In the genomic region with DNA sequence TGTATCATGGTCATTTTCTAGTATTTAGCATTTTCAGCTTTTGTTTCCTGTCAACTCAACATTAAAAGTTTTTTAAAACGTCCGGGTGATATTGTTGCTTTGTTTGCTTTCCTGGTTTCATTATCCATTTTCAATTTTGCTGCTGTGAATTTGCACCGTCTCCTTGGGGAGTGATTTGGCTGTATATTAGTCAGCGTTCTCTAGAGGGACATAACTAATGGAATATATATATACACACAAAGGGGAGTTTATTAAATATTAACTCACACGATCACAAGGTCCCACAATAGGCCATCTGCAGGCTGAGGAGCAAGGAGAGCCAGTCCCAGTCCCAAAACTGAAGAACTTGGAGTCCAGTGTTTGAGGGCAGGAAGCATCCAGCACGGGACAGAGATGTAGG, we compare ENCODE assay signal across 12 cellular contexts. TPM values are rescaled to one million over a fixed set of nuclear protein-coding genes. Genes with fewer than 3 reads are reported as not detected.
DNase-seq lines count a peak whose midpoint lies in the region; ATAC-seq, FAIRE-seq and TF ChIP-seq lines count a peak whose summit lies in the region.
"Not testable (repeated sequence)": the region's sequence is repeated elsewhere in the genome, so short reads cannot be mapped to it uniquely, and the experiment has no call there.
"Had no signal": no experiment of that assay in that cellular context is flagged by ENCODE, and none has a peak within 500 bp of the region (broad histone marks: within the 10 kb centered on the region; RNA-seq: fewer than 3 reads in every experiment).

No MANE protein-coding gene starts in this region.

- not testable (repeated sequence) for ATAC-seq in activated CD8-positive, alpha-beta T cell treated with anti-CD3 and anti-CD28 coated beads for 36 hours; central memory CD8-positive, alpha-beta T cell (replicated peaks; ENCODE audit: extremely low read depth, poor library complexity, severe bottlenecking); upper lobe of right lung
- peak; percentile 27 for ATAC-seq in HepG2

- CTCF ChIA-PET in activated CD8-positive, alpha-beta T cell treated with anti-CD3 and anti-CD28 coated beads for 36 hours (lab: Charles Lee); endothelial cell of umbilical vein (lab: Charles Lee); HepG2 (lab: Yijun Ruan, JAX; ENCODE audit: low intra/inter-chr PET ratio, low total read pairs): not testable (repeated sequence)

- not testable (repeated sequence) for H3K9ac ChIP-seq in endothelial cell of umbilical vein (replicated peaks; ENCODE audit: extremely low read depth, insufficient read depth, low read length); HepG2 (ENCODE audit: insufficient read depth, low read depth, low read length)

- H3K27ac ChIP-seq in ACC112 (ENCODE audit: low read depth, low read length) (peak overlapping the region; percentile 76), endothelial cell of umbilical vein (ENCODE audit: insufficient read depth, low read depth, low read length) (peak overlapping the region; percentile 56), small intestine (ENCODE audit: low read depth in 1 of 2, low read length in 1 of 2) (peak overlapping the region in 1 of 2 donors; percentile 27)
- H3K27ac ChIP-seq in HepG2 (ENCODE audit: extremely low read length, insufficient read depth, low read length); upper lobe of right lung: not testable (repeated sequence)

- not testable (repeated sequence) for H4K20me1 ChIP-seq in endothelial cell of umbilical vein (replicated peaks; ENCODE audit: control insufficient read depth, extremely low read depth, insufficient read depth, low read length); HepG2 (ENCODE audit: insufficient read depth, low read length)

- not testable (repeated sequence) for DNase-seq in activated CD8-positive, alpha-beta T cell treated with anti-CD3 and anti-CD28 coated beads for 36 hours; central memory CD8-positive, alpha-beta T cell (ENCODE audit: low spot score in 2 of 2); HepG2 (ENCODE audit: low spot score)
- DNase-seq in endothelial cell of umbilical vein (ENCODE audit: low read depth, low spot score) (peak; percentile 8), small intestine (peak; percentile 38), upper lobe of right lung (peak; percentile 10)

- TF ChIP-seq POLR2A in endothelial cell of umbilical vein (IDR thresholded peaks at IDR 0.05; ENCODE audit: low read depth, low read length); HepG2 (IDR thresholded peaks at IDR 0.05; ENCODE audit: insufficient read depth in 1 of 2, low read depth in 2 of 2, low read length in 2 of 2): not testable (repeated sequence)

- H3K4me3 ChIP-seq in ACC112 (ENCODE audit: low read depth, low read length): peak overlapping the region; percentile 65
- H3K4me3 ChIP-seq in endothelial cell of umbilical vein (replicated peaks in 1 of 3; ENCODE audit: insufficient read depth in 1 of 3, low read depth in 1 of 3, low read length in 3 of 3); HepG2 (replicated peaks in 1 of 3; ENCODE audit: insufficient read depth in 1 of 3, low read depth in 2 of 3, low read length in 3 of 3); small intestine (ENCODE audit: low read depth in 1 of 2, low read length in 2 of 2); upper lobe of right lung: not testable (repeated sequence)

- H3K4me1 Mint-ChIP-seq in activated CD8-positive, alpha-beta T cell treated with anti-CD3 and anti-CD28 coated beads for 36 hours (ENCODE audit: low read depth): not testable (repeated sequence)
- peaks cover 14% of the 10 kb centered on the region for H3K4me1 Mint-ChIP-seq in central memory CD8-positive, alpha-beta T cell
- peaks cover 10% of the 10 kb centered on the region for H3K4me1 Mint-ChIP-seq in nephron

- TF ChIP-seq EP300 in HepG2 (IDR thresholded peaks at IDR 0.05; ENCODE audit: low read depth in 2 of 2, low read length in 2 of 2); HepG2 (CRISPR knock-in tag; IDR thresholded peaks at IDR 0.05; ENCODE audit: borderline replicate concordance): not testable (repeated sequence)

- H3K4me2 ChIP-seq in endothelial cell of umbilical vein (ENCODE audit: insufficient read depth, low read length): peak overlapping the region; percentile 48
- not testable (repeated sequence) for H3K4me2 ChIP-seq in HepG2 (ENCODE audit: low read depth, low read length)

- POLR2A ChIA-PET in activated CD8-positive, alpha-beta T cell treated with anti-CD3 and anti-CD28 coated beads for 36 hours (lab: Charles Lee); endothelial cell of umbilical vein (lab: Charles Lee); HepG2 (lab: Yijun Ruan, JAX): not testable (repeated sequence)

- not testable (repeated sequence) for TF ChIP-seq CTCF in activated CD8-positive, alpha-beta T cell treated with anti-CD3 and anti-CD28 coated beads for 36 hours (IDR thresholded peaks at IDR 0.05); endothelial cell of umbilical vein (IDR thresholded peaks at IDR 0.05; ENCODE audit: extremely low read depth in 1 of 2, insufficient read depth in 1 of 2, low read depth in 1 of 2, low read length in 2 of 2); HepG2 (CRISPR knock-in tag; IDR thresholded peaks at IDR 0.05); nephron (IDR thresholded peaks at IDR 0.05; ENCODE audit: unreplicated experiment in 3 of 3); upper lobe of right lung (IDR thresholded peaks at IDR 0.05)

- H3K36me3 Mint-ChIP-seq in activated CD8-positive, alpha-beta T cell treated with anti-CD3 and anti-CD28 coated beads for 36 hours (ENCODE audit: low read depth): peaks cover 13% of the 10 kb centered on the region
- peaks cover 33% of the 10 kb centered on the region for H3K36me3 Mint-ChIP-seq in central memory CD8-positive, alpha-beta T cell (ENCODE audit: insufficient read depth)
- peaks cover 28% of the 10 kb centered on the region for H3K36me3 Mint-ChIP-seq in nephron (ENCODE audit: low read depth)

- peak overlapping the region; percentile 5 for H3K27ac Mint-ChIP-seq in activated CD8-positive, alpha-beta T cell treated with anti-CD3 and anti-CD28 coated beads for 36 hours
- H3K27ac Mint-ChIP-seq in central memory CD8-positive, alpha-beta T cell (ENCODE audit: low read depth): peak overlapping the region; percentile 61
- peak overlapping the region; percentile 0 to 84 (median 41) for H3K27ac Mint-ChIP-seq in nephron

- dilution Hi-C loops in endothelial cell of umbilical vein (cut with MboI; ENCODE audit: extremely low pct_ligation_motif_present, low sequenced_read_pairs): not testable (repeated sequence)

- not testable (repeated sequence) for H3K27me3 ChIP-seq in ACC112 (ENCODE audit: insufficient read depth, low read length); endothelial cell of umbilical vein (ENCODE audit: control insufficient read depth in 2 of 2, insufficient read depth in 2 of 2, low read length in 2 of 2); HepG2 (ENCODE audit: control insufficient read depth in 1 of 2, insufficient read depth in 2 of 2, low read length in 2 of 2); small intestine (ENCODE audit: control insufficient read depth in 2 of 2, insufficient read depth in 2 of 2, low read length in 2 of 2); upper lobe of right lung

- not testable (repeated sequence) for FAIRE-seq in endothelial cell of umbilical vein (lab: Jason Lieb, UNC); HepG2 (lab: Jason Lieb, UNC); small intestine (lab: Jason Lieb, UNC)

- H3K4me3 Mint-ChIP-seq in activated CD8-positive, alpha-beta T cell treated with anti-CD3 and anti-CD28 coated beads for 36 hours; central memory CD8-positive, alpha-beta T cell; nephron: not testable (repeated sequence)

- in situ Hi-C loops in HepG2 (cut with HindIII; ENCODE audit: extremely low pct_ligation_motif_present, low pct_unique_long_range_greater_than_20kb): not testable (repeated sequence)

- not testable (repeated sequence) for H3K9me1 ChIP-seq in endothelial cell of umbilical vein (replicated peaks; ENCODE audit: control insufficient read depth, extremely low read depth, insufficient read depth, low read length)

- H3K36me3 ChIP-seq in ACC112 (ENCODE audit: insufficient read depth, low read length) (peaks cover 10% of the 10 kb centered on the region), upper lobe of right lung (peaks cover 10% of the 10 kb centered on the region)
- H3K36me3 ChIP-seq in endothelial cell of umbilical vein (ENCODE audit: control insufficient read depth in 2 of 2, extremely low read depth in 1 of 2, insufficient read depth in 2 of 2, low read length in 2 of 2); HepG2 (replicated peaks in 1 of 2; ENCODE audit: control insufficient read depth in 1 of 2, insufficient read depth in 2 of 2, low read length in 2 of 2); small intestine (ENCODE audit: control insufficient read depth in 2 of 2, insufficient read depth in 2 of 2, low read length in 2 of 2): not testable (repeated sequence)

- not testable (repeated sequence) for BruUV-seq in endothelial cell of umbilical vein (replicated peaks; lab: Mats Ljungman, UMichigan); HepG2 (replicated peaks; lab: Mats Ljungman, UMichigan)

- intact Hi-C loops in activated CD8-positive, alpha-beta T cell treated with anti-CD3 and anti-CD28 coated beads for 36 hours (cut with micrococcal nuclease); endothelial cell of umbilical vein (cut with micrococcal nuclease); HepG2 (cut with micrococcal nuclease; ENCODE audit: unreplicated experiment); upper lobe of right lung (cut with DNase I): not testable (repeated sequence)

- not testable (repeated sequence) for H3K27me3 Mint-ChIP-seq in activated CD8-positive, alpha-beta T cell treated with anti-CD3 and anti-CD28 coated beads for 36 hours; central memory CD8-positive, alpha-beta T cell; nephron (ENCODE audit: low read depth)

- 28% methylated on average over 6 of the region's 6 CpGs for WGBS in HepG2 (ENCODE audit: low lambda C conversion rate)
- 10 to 23% (median 23%) methylated on average over 6 of the region's 6 CpGs for WGBS in small intestine, 3 donors

- not testable (repeated sequence) for H3K9me3 ChIP-seq in endothelial cell of umbilical vein (replicated peaks; ENCODE audit: control insufficient read depth, insufficient read depth, low read length); HepG2 (ENCODE audit: low read length); small intestine (ENCODE audit: control insufficient read depth, low read depth); upper lobe of right lung

- peak overlapping the region; percentile 7 for H2AFZ ChIP-seq in ACC112 (ENCODE audit: low read length, unreplicated experiment)
- not testable (repeated sequence) for H2AFZ ChIP-seq in endothelial cell of umbilical vein (ENCODE audit: low read depth, low read length); HepG2 (ENCODE audit: low read length)

- not testable (repeated sequence) for H3K9me3 Mint-ChIP-seq in activated CD8-positive, alpha-beta T cell treated with anti-CD3 and anti-CD28 coated beads for 36 hours; central memory CD8-positive, alpha-beta T cell; nephron

- not testable (repeated sequence) for H3K79me2 ChIP-seq in ACC112 (ENCODE audit: control insufficient read depth, insufficient read depth, low read length, unreplicated experiment); endothelial cell of umbilical vein (ENCODE audit: control insufficient read depth, insufficient read depth, low read length); HepG2 (ENCODE audit: insufficient read depth, low read length)

- H3K4me1 ChIP-seq in ACC112 (ENCODE audit: control insufficient read depth, insufficient read depth, low read length, unreplicated experiment) (peaks cover 22% of the 10 kb centered on the region), endothelial cell of umbilical vein (ENCODE audit: control insufficient read depth, extremely low read depth, insufficient read depth, low read length) (peaks cover 18% of the 10 kb centered on the region), HepG2 (ENCODE audit: insufficient read depth, low read length) (peaks cover 15% of the 10 kb centered on the region)
- H3K4me1 ChIP-seq in small intestine (ENCODE audit: control insufficient read depth in 2 of 2, insufficient read depth in 1 of 2, low read depth in 1 of 2, low read length in 1 of 2); upper lobe of right lung: not testable (repeated sequence)

- not testable (repeated sequence) for TF ChIP-seq RAD21 in HepG2 (CRISPR knock-in tag; IDR thresholded peaks at IDR 0.05)

RNA-seq across cellular contexts. Expression of a gene that starts 5.6 kb away (rescaled TPM):
- not detected for total RNA-seq in activated CD8-positive, alpha-beta T cell treated with anti-CD3 and anti-CD28 coated beads for 36 hours
- 0.44 TPM in 1 of 2 replicates, not detected in the other for total RNA-seq in endothelial cell of umbilical vein
- polyA plus RNA-seq in endothelial cell of umbilical vein: 0.10 TPM in 1 of 2 replicates, not detected in the other
- 0.04 and 0.17 TPM in 2 replicates for polyA plus RNA-seq in endothelial cell of umbilical vein (2011; cell fraction: cytosol; rRNA removed)
- polyA plus RNA-seq in endothelial cell of umbilical vein (2011; cell fraction: nucleus; rRNA removed): 0.15 TPM in 1 of 2 replicates, not detected in the other
- polyA plus RNA-seq in endothelial cell of umbilical vein (2012): 0.19 TPM in 1 of 2 replicates, not detected in the other
- polyA minus RNA-seq in endothelial cell of umbilical vein: not detected in 2 replicates
- polyA minus RNA-seq in endothelial cell of umbilical vein (2011; cell fraction: cytosol; rRNA and poly(A)+ RNA removed): not detected
- 0.24 and 0.43 TPM in 2 replicates for polyA minus RNA-seq in endothelial cell of umbilical vein (2011; cell fraction: nucleus; rRNA and poly(A)+ RNA removed)
- total RNA-seq in HepG2 (2016; rRNA removed; fragmentation: Illumina TruSeq; extraction: Trizol): not detected in 2 replicates
- not detected in 2 replicates for total RNA-seq in HepG2 (2016; cell fraction: cytosol; rRNA removed; fragmentation: Illumina TruSeq; extraction: Trizol; ENCODE audit: low read depth)
- total RNA-seq in HepG2 (2016; cell fraction: insoluble cytoplasmic fraction; rRNA removed; fragmentation: Illumina TruSeq; extraction: Trizol): not detected in 2 replicates
- total RNA-seq in HepG2 (2016; cell fraction: membrane; rRNA removed; fragmentation: Illumina TruSeq; extraction: Trizol): not detected in 2 replicates
- total RNA-seq in HepG2 (2016; cell fraction: nucleus; rRNA removed; fragmentation: Illumina TruSeq; extraction: Trizol): not detected in 2 replicates
- not detected in 2 replicates for polyA plus RNA-seq in HepG2 (2011; rRNA removed)
- polyA plus RNA-seq in HepG2 (2011; cell fraction: cytosol; rRNA removed): not detected in 2 replicates
- polyA plus RNA-seq in HepG2 (2011; cell fraction: nucleus; rRNA removed): not detected in 2 replicates
- polyA plus RNA-seq in HepG2 (2012): 0.07 TPM in 1 of 2 replicates, not detected in the other
- polyA plus RNA-seq in HepG2 (2016; cell fraction: cytosol; fragmentation: Illumina TruSeq; extraction: Trizol; ENCODE audit: low read depth): not detected in 2 replicates
- not detected in 2 replicates for polyA plus RNA-seq in HepG2 (2016; cell fraction: insoluble cytoplasmic fraction; fragmentation: Illumina TruSeq; extraction: Trizol; ENCODE audit: low read depth)
- not detected in 2 replicates for polyA plus RNA-seq in HepG2 (2016; cell fraction: membrane; fragmentation: Illumina TruSeq; extraction: Trizol; ENCODE audit: low read depth)
- not detected in 2 replicates for polyA plus RNA-seq in HepG2 (2016; cell fraction: nucleus; fragmentation: Illumina TruSeq; extraction: Trizol; ENCODE audit: insufficient read depth, low read depth)
- polyA minus RNA-seq in HepG2 (2011; rRNA and poly(A)+ RNA removed; ENCODE audit: low replicate concordance): not detected in 2 replicates
- polyA minus RNA-seq in HepG2 (2011; cell fraction: cytosol; rRNA and poly(A)+ RNA removed): not detected in 2 replicates
- polyA minus RNA-seq in HepG2 (2011; cell fraction: nucleus; rRNA and poly(A)+ RNA removed): not detected in 2 replicates
- under 1 TPM in 1 of 3 donors, not detected in 2; 0.13 TPM for polyA plus RNA-seq in small intestine
- total RNA-seq in upper lobe of right lung: 0.64 TPM
- total RNA-seq: A172; CD8-positive, alpha-beta T cell; PC-3; RPMI7951 had no signal

RNA-seq across cellular contexts. Expression of a gene that starts 55.2 kb away (rescaled TPM):
- 100 to 1,000 TPM; 121 to 123 TPM for total RNA-seq in activated CD8-positive, alpha-beta T cell treated with anti-CD3 and anti-CD28 coated beads for 36 hours
- 641 and 654 TPM in 2 replicates for total RNA-seq in endothelial cell of umbilical vein
- polyA plus RNA-seq in endothelial cell of umbilical vein: 364 and 474 TPM in 2 replicates
- polyA plus RNA-seq in endothelial cell of umbilical vein (2011; cell fraction: cytosol; rRNA removed): 464 and 610 TPM in 2 replicates
- 271 and 326 TPM in 2 replicates for polyA plus RNA-seq in endothelial cell of umbilical vein (2011; cell fraction: nucleus; rRNA removed)
- 519 and 816 TPM in 2 replicates for polyA plus RNA-seq in endothelial cell of umbilical vein (2012)
- 211 and 221 TPM in 2 replicates for polyA minus RNA-seq in endothelial cell of umbilical vein
- polyA minus RNA-seq in endothelial cell of umbilical vein (2011; cell fraction: cytosol; rRNA and poly(A)+ RNA removed): 55.5 TPM
- 67.1 and 74.9 TPM in 2 replicates for polyA minus RNA-seq in endothelial cell of umbilical vein (2011; cell fraction: nucleus; rRNA and poly(A)+ RNA removed)
- total RNA-seq in HepG2 (2016; rRNA removed; fragmentation: Illumina TruSeq; extraction: Trizol): 57.9 and 111 TPM in 2 replicates
- total RNA-seq in HepG2 (2016; cell fraction: cytosol; rRNA removed; fragmentation: Illumina TruSeq; extraction: Trizol; ENCODE audit: low read depth): 64.5 and 76.9 TPM in 2 replicates
- 52.0 and 103 TPM in 2 replicates for total RNA-seq in HepG2 (2016; cell fraction: insoluble cytoplasmic fraction; rRNA removed; fragmentation: Illumina TruSeq; extraction: Trizol)
- total RNA-seq in HepG2 (2016; cell fraction: membrane; rRNA removed; fragmentation: Illumina TruSeq; extraction: Trizol): 78.1 and 98.3 TPM in 2 replicates
- total RNA-seq in HepG2 (2016; cell fraction: nucleus; rRNA removed; fragmentation: Illumina TruSeq; extraction: Trizol): 96.6 and 113 TPM in 2 replicates
- 77.7 and 78.8 TPM in 2 replicates for polyA plus RNA-seq in HepG2 (2011; rRNA removed)
- polyA plus RNA-seq in HepG2 (2011; cell fraction: cytosol; rRNA removed): 125 and 154 TPM in 2 replicates
- 95.3 and 97.6 TPM in 2 replicates for polyA plus RNA-seq in HepG2 (2011; cell fraction: nucleus; rRNA removed)
- polyA plus RNA-seq in HepG2 (2012): 165 and 308 TPM in 2 replicates
- polyA plus RNA-seq in HepG2 (2016; cell fraction: cytosol; fragmentation: Illumina TruSeq; extraction: Trizol; ENCODE audit: low read depth): 210 and 248 TPM in 2 replicates
- polyA plus RNA-seq in HepG2 (2016; cell fraction: insoluble cytoplasmic fraction; fragmentation: Illumina TruSeq; extraction: Trizol; ENCODE audit: low read depth): 125 and 147 TPM in 2 replicates
- 191 and 218 TPM in 2 replicates for polyA plus RNA-seq in HepG2 (2016; cell fraction: membrane; fragmentation: Illumina TruSeq; extraction: Trizol; ENCODE audit: low read depth)
- 304 and 330 TPM in 2 replicates for polyA plus RNA-seq in HepG2 (2016; cell fraction: nucleus; fragmentation: Illumina TruSeq; extraction: Trizol; ENCODE audit: insufficient read depth, low read depth)
- 27.9 and 30.5 TPM in 2 replicates for polyA minus RNA-seq in HepG2 (2011; rRNA and poly(A)+ RNA removed; ENCODE audit: low replicate concordance)
- polyA minus RNA-seq in HepG2 (2011; cell fraction: cytosol; rRNA and poly(A)+ RNA removed): 59.3 and 60.8 TPM in 2 replicates
- polyA minus RNA-seq in HepG2 (2011; cell fraction: nucleus; rRNA and poly(A)+ RNA removed): 32.6 TPM in 2 replicates
- 100 to 1,000 TPM; 101 to 307 (median 174) TPM for polyA plus RNA-seq in small intestine
- 242 TPM for total RNA-seq in upper lobe of right lung

Comparison
In these comparisons a context has a peak if more than half of its experiments do, and no peak if none do; other contexts are left out.
1. H3K27ac Mint-ChIP-seq: peak in every context shown above with its lines; median percentile 61 in central memory CD8-positive, alpha-beta T cell; 41 in nephron; 5 in activated CD8-positive, alpha-beta T cell treated with anti-CD3 and anti-CD28 coated beads for 36 hours.